Comparison of ENCODE assay signal across 3 cellular contexts in genomic region chr7:128040205-128040604, GRCh38.
"Had no signal": no experiment of that assay in that cellular context is flagged by ENCODE, and none has a peak within 500 bp of the region (broad histone marks: within the 10 kb centered on the region; RNA-seq: fewer than 3 reads in every experiment).

No MANE protein-coding gene starts in this region.

- DNase-seq: GDM1, GF-D8 had no signal

- ATAC-seq: GM12878 had no signal

- H3K4me3 ChIP-seq: GM12878 had no signal
